ENCODE assay signal across 1 cellular context in genomic region chr22:30569674-30570202, GRCh38.
TF ChIP-seq lines count a peak whose summit lies in the region.

No MANE protein-coding gene starts in this region.

TF ChIP-seq in K562, 482 proteins besides CTCF, POLR2A, EP300 and RAD21:
- TF ChIP-seq MEF2A (IDR thresholded peaks at IDR 0.05; ENCODE audit: control insufficient read depth, low read depth, low read length) (no peak), DLX4 (CRISPR knock-in tag; IDR thresholded peaks at IDR 0.05) (no peak), NR2C2 (CRISPR knock-in tag; IDR thresholded peaks at IDR 0.05) (no peak), NR2C2 (tag; IDR thresholded peaks at IDR 0.05) (no peak), GTF3C2 (IDR thresholded peaks at IDR 0.05; ENCODE audit: borderline replicate concordance, extremely low read depth, insufficient read length) (no peak), ZNF121 (CRISPR knock-in tag; conservative IDR thresholded peaks at IDR 0.05) (peak; percentile 72)
